8 cellular contexts compared by ENCODE assay signal in genomic region chr14:67487937-67488893, GRCh38. TPM values are rescaled to one million over a fixed set of nuclear protein-coding genes. Genes with fewer than 3 reads are reported as not detected.
DNase-seq lines count a peak whose midpoint lies in the region; ATAC-seq lines count a peak whose summit lies in the region.

Gene TMEM229B (minus strand): TSS chr14:67488721. CDS start chr14:67473923, 14,798 bp downstream.

- no peak within 1 kb of the TSS for H2BK15ac ChIP-seq in mesenchymal stem cell (ENCODE audit: low read depth, poor library complexity, severe bottlenecking)

- H3K36me3 ChIP-seq in mesenchymal stem cell (ENCODE audit: control insufficient read depth in 1 of 2, insufficient read depth in 2 of 2, low read depth in 1 of 2, low read length in 2 of 2) (no peaks in the 10 kb centered on the region), SJCRH30 (no peaks in the 10 kb centered on the region)

- no peak within 1 kb of the TSS for H2BK12ac ChIP-seq in mesenchymal stem cell (ENCODE audit: low read length in 2 of 2)

- peak within 1 kb of the TSS in 1 of 2 experiments; percentile 7 for H3K4ac ChIP-seq in mesenchymal stem cell (ENCODE audit: low read depth in 1 of 2, low read length in 2 of 2)

- H2BK120ac ChIP-seq in mesenchymal stem cell (ENCODE audit: low read depth, low read length), result no peak within 1 kb of the TSS

- H3K9me3 Mint-ChIP-seq in activated naive CD8-positive, alpha-beta T cell treated with anti-CD3 and anti-CD28 coated beads for 36 hours, result peaks cover 13% of the 10 kb centered on the region

- H3K36me3 Mint-ChIP-seq in activated naive CD8-positive, alpha-beta T cell treated with anti-CD3 and anti-CD28 coated beads for 36 hours, result peaks cover 25% of the 10 kb centered on the region

- no peak within 1 kb of the TSS for H3K23ac ChIP-seq in mesenchymal stem cell (ENCODE audit: low read length in 2 of 2)

- ATAC-seq in GM18867 (IDR thresholded peaks at IDR 0.05; ENCODE audit: unreplicated experiment) (peak; percentile 93), HG03039 (IDR thresholded peaks at IDR 0.05; ENCODE audit: unreplicated experiment) (peak; percentile 87)

- no peak within 1 kb of the TSS for H3K4me2 ChIP-seq in mesenchymal stem cell (ENCODE audit: low read length, poor library complexity, severe bottlenecking)

- peaks cover 0 to 23% of the 10 kb centered on the region in 2 experiments for H3K27me3 ChIP-seq in mesenchymal stem cell (ENCODE audit: control insufficient read depth in 1 of 2, insufficient read depth in 1 of 2, low read length in 2 of 2)
- H3K27me3 ChIP-seq in SJCRH30, result no peaks in the 10 kb centered on the region

- H2AFZ ChIP-seq in mesenchymal stem cell (ENCODE audit: low read depth, low read length), result no peak within 1 kb of the TSS

- no peak within 1 kb of the TSS for H3K18ac ChIP-seq in mesenchymal stem cell (ENCODE audit: low read depth in 1 of 2, low read length in 2 of 2)

- peak within 1 kb of the TSS; percentile 97 for H3K27ac Mint-ChIP-seq in activated naive CD8-positive, alpha-beta T cell treated with anti-CD3 and anti-CD28 coated beads for 36 hours

- peak within 1 kb of the TSS in 1 of 2 experiments; percentile 18 for H3K4me3 ChIP-seq in mesenchymal stem cell (ENCODE audit: insufficient read depth in 1 of 2, low read depth in 1 of 2, low read length in 2 of 2)
- no peak within 1 kb of the TSS for H3K4me3 ChIP-seq in SJCRH30

- H4K91ac ChIP-seq in mesenchymal stem cell (ENCODE audit: low read length), result no peak within 1 kb of the TSS

- H3K9me3 ChIP-seq in mesenchymal stem cell (ENCODE audit: control insufficient read depth, low read length) (peaks cover 10% of the 10 kb centered on the region), SJCRH30 (replicated peaks) (no peaks in the 10 kb centered on the region)

- no peak within 1 kb of the TSS for H3K14ac ChIP-seq in mesenchymal stem cell (ENCODE audit: low read length in 2 of 2)

- no peaks in the 10 kb centered on the region for H3K79me1 ChIP-seq in mesenchymal stem cell (replicated peaks; ENCODE audit: low read length, poor library complexity, severe bottlenecking)

- H3K27ac ChIP-seq in mesenchymal stem cell (ENCODE audit: low read length, poor library complexity, severe bottlenecking), result no peak within 1 kb of the TSS
- no peak within 1 kb of the TSS for H3K27ac ChIP-seq in SJCRH30

- no peaks in the 10 kb centered on the region for H3K27me3 Mint-ChIP-seq in activated naive CD8-positive, alpha-beta T cell treated with anti-CD3 and anti-CD28 coated beads for 36 hours

- H3K4me1 ChIP-seq in mesenchymal stem cell (ENCODE audit: control insufficient read depth, insufficient read depth, low read depth, low read length), result peaks cover 15% of the 10 kb centered on the region
- H3K4me1 ChIP-seq in SJCRH30, result peaks cover 3% of the 10 kb centered on the region

- peak within 1 kb of the TSS; percentile 36 for H3K9ac ChIP-seq in mesenchymal stem cell (ENCODE audit: low read length)

- no peak within 1 kb of the TSS for H4K8ac ChIP-seq in mesenchymal stem cell (ENCODE audit: low read length)

- 88% methylated on average over 12 of the region's 13 CpGs for WGBS in mesenchymal stem cell

- H3K4me1 Mint-ChIP-seq in activated naive CD8-positive, alpha-beta T cell treated with anti-CD3 and anti-CD28 coated beads for 36 hours, result peaks cover 57% of the 10 kb centered on the region

- no peak within 1 kb of the TSS for H2BK5ac ChIP-seq in mesenchymal stem cell (ENCODE audit: low read depth, low read length, poor library complexity, severe bottlenecking)

- H3K4me3 Mint-ChIP-seq in activated naive CD8-positive, alpha-beta T cell treated with anti-CD3 and anti-CD28 coated beads for 36 hours, result peak within 1 kb of the TSS; percentile 81

- H2AK5ac ChIP-seq in mesenchymal stem cell (ENCODE audit: low read length, severe bottlenecking), result no peak within 1 kb of the TSS

- DNase-seq in SW480 (ENCODE audit: low spot score), result peak; percentile 23
- DNase-seq in activated naive CD8-positive, alpha-beta T cell treated with anti-CD3 and anti-CD28 coated beads for 36 hours, result peak; percentile 86
- peak; percentile 17 for DNase-seq in mesenchymal stem cell
- peak; percentile 25 to 84 (median 65) for DNase-seq in stimulated activated naive CD4-positive, alpha-beta T cell (lab: John Stamatoyannopoulos, UW)
- DNase-seq in NCI-H2029 (lab: John Stamatoyannopoulos, UW), result no peak
- DNase-seq in SJCRH30, result no peak

RNA-seq across cellular contexts. Expression of gene TMEM229B, which starts in this region (rescaled TPM):
- total RNA-seq in activated naive CD8-positive, alpha-beta T cell treated with anti-CD3 and anti-CD28 coated beads for 36 hours, result 1 to 10 TPM; 3.1 to 3.5 TPM
- polyA plus RNA-seq in mesenchymal stem cell (2013, experiment 1 of 2), result 0.25 TPM
- 0.40 TPM for polyA plus RNA-seq in mesenchymal stem cell (2013, experiment 2 of 2)
- total RNA-seq in SJCRH30 (2014; rRNA removed; shearing (Covaris generic)), result not detected in 2 replicates

Comparison
In these comparisons a context has a peak if more than half of its experiments do, and no peak if none do; other contexts are left out.
1. DNase-seq: peak in SW480 (single experiment), activated naive CD8-positive, alpha-beta T cell treated with anti-CD3 and anti-CD28 coated beads for 36 hours (single experiment), mesenchymal stem cell (single experiment) and stimulated activated naive CD4-positive, alpha-beta T cell (6 of 6); none in NCI-H2029 (single experiment) and SJCRH30 (0 of 2).